Comparison of ENCODE assay signal across 15 cellular contexts in the genomic region with DNA sequence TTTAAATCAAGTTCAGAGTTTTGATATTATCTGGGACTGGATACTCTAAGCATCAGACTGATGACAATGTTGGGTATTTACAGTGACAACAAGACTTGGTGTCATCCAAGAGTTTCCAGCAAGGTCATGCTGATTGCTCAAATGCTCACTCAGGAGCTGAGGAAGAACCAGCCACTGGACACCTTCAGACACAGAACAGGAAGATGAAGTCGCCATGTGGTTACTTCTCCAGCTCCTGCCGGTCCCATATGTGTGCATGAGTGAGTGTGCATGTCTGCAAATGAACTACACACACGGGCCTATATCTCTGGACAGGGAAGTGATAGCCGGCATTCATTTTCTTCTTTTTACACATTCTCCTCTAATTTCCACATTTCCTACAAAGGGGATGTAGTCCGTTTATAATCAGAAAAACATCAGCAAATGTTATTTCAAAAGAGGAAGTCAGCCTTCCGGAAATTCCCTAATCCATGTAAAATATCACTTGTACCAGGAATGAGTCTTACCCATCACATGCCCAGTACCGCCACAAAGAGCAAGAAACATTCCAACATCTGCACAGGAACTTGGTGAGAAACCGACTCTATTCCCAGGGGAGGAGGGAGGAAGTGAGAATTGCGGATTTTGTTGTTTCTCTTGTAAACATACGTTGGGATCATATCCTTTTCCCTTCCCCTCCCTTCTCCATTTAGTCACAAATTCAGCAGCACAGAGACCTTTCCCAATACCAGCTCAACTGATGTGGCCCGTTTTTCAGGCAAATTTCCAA. TPM values are rescaled to one million over a fixed set of nuclear protein-coding genes. Genes with fewer than 3 reads are reported as not detected.
DNase-seq lines count a peak whose midpoint lies in the region; ATAC-seq lines count a peak whose summit lies in the region.
"Had no signal": no experiment of that assay in that cellular context is flagged by ENCODE, and none has a peak within 500 bp of the region (broad histone marks: within the 10 kb centered on the region; RNA-seq: fewer than 3 reads in every experiment).

No MANE protein-coding gene starts in this region.

- H3K4me1 ChIP-seq in subcutaneous abdominal adipose tissue (ENCODE audit: control insufficient read depth in 5 of 5, insufficient read depth in 5 of 5, low read length in 5 of 5), result peaks cover 4 to 46% (median 23%) of the 10 kb centered on the region in 5 donors
- H3K4me1 ChIP-seq: body of pancreas, sigmoid colon had no signal

- H3K27ac Mint-ChIP-seq in activated CD4-positive, alpha-beta T cell treated with anti-CD3 and anti-CD28 coated beads, Interleukin-2, amount 10 ng/mL, durations not matched to agents 24 days and 14 days, result no peak overlapping the region
- H3K27ac Mint-ChIP-seq: activated CD4-positive, alpha-beta T cell treated with anti-CD3 and anti-CD28 coated beads, Interleukin-2, amount 10 ng/mL, durations not matched to agents 7 days and 5 days; B cell had no signal

- peak; percentile 54 for DNase-seq in activated CD4-positive, alpha-beta T cell treated with anti-CD3 and anti-CD28 coated beads, Interleukin-2, amount 10 ng/mL, durations not matched to agents 24 days and 14 days
- no peak for DNase-seq in activated CD4-positive, alpha-beta T cell treated with anti-CD3 and anti-CD28 coated beads for 1 hour
- DNase-seq in T1000 (lab: John Stamatoyannopoulos, UW) (peak; percentile 52), glomerular visceral epithelial cell (ENCODE audit: extremely low spot score) (peak; percentile 64), NCI-H2171 treated with DMSO at 0.1 percent for 48 hours (lab: John Stamatoyannopoulos, UW) (no peak), NCI-H146 (lab: John Stamatoyannopoulos, UW) (no peak)
- DNase-seq: activated CD4-positive, alpha-beta T cell treated with anti-CD3 and anti-CD28 coated beads, Interleukin-2, amount 10 ng/mL, durations not matched to agents 7 days and 5 days; body of pancreas; H9; NK-92 treated with Interleukin-12 subunit alpha and Interleukin-12 subunit beta, amount 100 ng/mL, for 24 hours; sigmoid colon had no signal

- H3K4me1 Mint-ChIP-seq in activated CD4-positive, alpha-beta T cell treated with anti-CD3 and anti-CD28 coated beads, Interleukin-2, amount 10 ng/mL, durations not matched to agents 24 days and 14 days, result peaks cover 8% of the 10 kb centered on the region

- H3K27ac ChIP-seq in subcutaneous abdominal adipose tissue (ENCODE audit: low read depth, low read length), result peak overlapping the region; percentile 55
- H3K27ac ChIP-seq: body of pancreas, sigmoid colon, suprapubic skin had no signal

- ATAC-seq in HG02763 (IDR thresholded peaks at IDR 0.05; ENCODE audit: unreplicated experiment), result no peak
- ATAC-seq: body of pancreas had no signal

- H3K9me3 Mint-ChIP-seq in activated CD4-positive, alpha-beta T cell treated with anti-CD3 and anti-CD28 coated beads, Interleukin-2, amount 10 ng/mL, durations not matched to agents 24 days and 14 days, result no peaks in the 10 kb centered on the region
- H3K9me3 Mint-ChIP-seq: activated CD4-positive, alpha-beta T cell treated with anti-CD3 and anti-CD28 coated beads, Interleukin-2, amount 10 ng/mL, durations not matched to agents 7 days and 5 days; H9 had no signal

- peaks cover 14% of the 10 kb centered on the region for H3K36me3 Mint-ChIP-seq in activated CD4-positive, alpha-beta T cell treated with anti-CD3 and anti-CD28 coated beads, Interleukin-2, amount 10 ng/mL, durations not matched to agents 24 days and 14 days (ENCODE audit: low read depth)

- H3K27me3 ChIP-seq in subcutaneous abdominal adipose tissue (ENCODE audit: control insufficient read depth in 5 of 5, insufficient read depth in 4 of 5, low read length in 5 of 5), result peaks cover 0 to 7% (median 0%) of the 10 kb centered on the region in 5 donors
- H3K27me3 ChIP-seq: body of pancreas, sigmoid colon, suprapubic skin had no signal

- no peaks in the 10 kb centered on the region for H3K9me3 ChIP-seq in subcutaneous abdominal adipose tissue (ENCODE audit: control insufficient read depth in 5 of 5, low read length in 5 of 5)
- H3K9me3 ChIP-seq: body of pancreas, sigmoid colon, suprapubic skin had no signal

- H3K4me3 Mint-ChIP-seq in activated CD4-positive, alpha-beta T cell treated with anti-CD3 and anti-CD28 coated beads, Interleukin-2, amount 10 ng/mL, durations not matched to agents 24 days and 14 days, result no peak overlapping the region
- H3K4me3 Mint-ChIP-seq: activated CD4-positive, alpha-beta T cell treated with anti-CD3 and anti-CD28 coated beads, Interleukin-2, amount 10 ng/mL, durations not matched to agents 7 days and 5 days; B cell; H9 had no signal

- intact Hi-C loops in activated CD4-positive, alpha-beta T cell treated with anti-CD3 and anti-CD28 coated beads, Interleukin-2, amount 10 ng/mL, durations not matched to agents 24 days and 14 days (cut with micrococcal nuclease), result no loop called here

- H3K36me3 ChIP-seq in subcutaneous abdominal adipose tissue (ENCODE audit: control insufficient read depth in 5 of 5, insufficient read depth in 5 of 5, low read length in 5 of 5), result no peaks in the 10 kb centered on the region
- H3K36me3 ChIP-seq: sigmoid colon, suprapubic skin had no signal

- H3K9ac ChIP-seq in subcutaneous abdominal adipose tissue (ENCODE audit: low read length in 5 of 5), result no peak overlapping the region

- H3K4me3 ChIP-seq in subcutaneous abdominal adipose tissue (ENCODE audit: low read depth in 1 of 5, low read length in 5 of 5), result no peak overlapping the region
- H3K4me3 ChIP-seq: body of pancreas, sigmoid colon, suprapubic skin had no signal

- no peaks in the 10 kb centered on the region for H3K27me3 Mint-ChIP-seq in activated CD4-positive, alpha-beta T cell treated with anti-CD3 and anti-CD28 coated beads, Interleukin-2, amount 10 ng/mL, durations not matched to agents 24 days and 14 days
- H3K27me3 Mint-ChIP-seq: activated CD4-positive, alpha-beta T cell treated with anti-CD3 and anti-CD28 coated beads, Interleukin-2, amount 10 ng/mL, durations not matched to agents 7 days and 5 days had no signal

RNA-seq across cellular contexts. Expression of a gene that starts 10.8 kb away (rescaled TPM):
- total RNA-seq in activated CD4-positive, alpha-beta T cell treated with anti-CD3 and anti-CD28 coated beads, Interleukin-2, amount 10 ng/mL, durations not matched to agents 24 days and 14 days, result 0.38 and 0.49 TPM in 2 replicates
- total RNA-seq: B cell, body of pancreas had no signal

Comparison
In these comparisons a context has a peak if more than half of its experiments do, and no peak if none do; other contexts are left out.
1. DNase-seq: peak in activated CD4-positive, alpha-beta T cell treated with anti-CD3 and anti-CD28 coated beads, Interleukin-2, amount 10 ng/mL, durations not matched to agents 24 days and 14 days (single experiment), T1000 (single experiment) and glomerular visceral epithelial cell (single experiment); none in activated CD4-positive, alpha-beta T cell treated with anti-CD3 and anti-CD28 coated beads for 1 hour (single experiment), NCI-H2171 treated with DMSO at 0.1 percent for 48 hours (single experiment) and NCI-H146 (single experiment).